20 cellular contexts compared by ENCODE assay signal in genomic region chr1:2430592-2430973, GRCh38.
"Had no signal": no experiment of that assay in that cellular context is flagged by ENCODE, and none has a peak within 500 bp of the region (broad histone marks: within the 10 kb centered on the region; RNA-seq: fewer than 3 reads in every experiment).

No MANE protein-coding gene starts in this region.

- H3K27ac ChIP-seq: ascending aorta, brain microvascular endothelial cell, heart right ventricle, parathyroid adenoma, thoracic aorta, VCaP had no signal

- DNase-seq: activated CD4-positive, alpha-beta T cell treated with anti-CD3 and anti-CD28 coated beads for 4 hours; activated CD8-positive, alpha-beta memory T cell treated with anti-CD3 and anti-CD28 coated beads for 24 hours; activated CD8-positive, alpha-beta memory T cell treated with anti-CD3 and anti-CD28 coated beads, Interleukin-2, amount 50 U/mL, for 4 hours; activated effector memory CD4-positive, alpha-beta T cell treated with anti-CD3 and anti-CD28 coated beads, Interleukin-2, amount 50 U/mL, for 16 hours; activated naive CD8-positive, alpha-beta T cell treated with anti-CD3 and anti-CD28 coated beads, Interleukin-2, amount 10 ng/mL, durations not matched to agents 7 days and 5 days; activated T-cell treated with anti-CD3 and anti-CD28 coated beads, Interleukin-2, amount 50 U/mL, for 1 hour; brain microvascular endothelial cell; central memory CD4-positive, alpha-beta T cell; esophagus squamous epithelium; foreskin melanocyte; heart right ventricle; left ventricle myocardium superior; naive B cell; nucleus accumbens; right cardiac atrium; stimulated activated CD4-positive, alpha-beta T cell treated with anti-CD3 and anti-CD28 coated beads, Interleukin-4, amount 100 ng/mL, for 1 hour had no signal

- H3K4me3 ChIP-seq: ascending aorta, heart right ventricle, thoracic aorta had no signal

- H3K36me3 ChIP-seq: ascending aorta, brain microvascular endothelial cell, heart right ventricle, thoracic aorta had no signal

- H3K27me3 ChIP-seq: ascending aorta had no signal

- H3K9me3 ChIP-seq: ascending aorta, thoracic aorta had no signal

- H3K9ac ChIP-seq: parathyroid adenoma had no signal

- H3K4me1 ChIP-seq: ascending aorta, heart right ventricle, parathyroid adenoma had no signal
